In genomic region chr9:120392711-120393110, GRCh38 we compare ENCODE assay signal across 20 cellular contexts.
A peak's percentile ranks its signal among the peaks of the same experiment; 100 is the strongest.
DNase-seq lines count a peak whose midpoint lies in the region; ATAC-seq and TF ChIP-seq lines count a peak whose summit lies in the region.
"Had no signal": no experiment of that assay in that cellular context is flagged by ENCODE, and none has a peak within 500 bp of the region (broad histone marks: within the 10 kb centered on the region; RNA-seq: fewer than 3 reads in every experiment).

No MANE protein-coding gene starts in this region.

- peaks cover 23 to 94% (median 36%) of the 10 kb centered on the region in 4 donors for H3K36me3 ChIP-seq in sigmoid colon

- no peak overlapping the region for H3K4me3 ChIP-seq in sigmoid colon
- H3K4me3 ChIP-seq: GM12878, Peyer's patch had no signal

- H3K9me3 ChIP-seq in sigmoid colon = no peaks in the 10 kb centered on the region
- H3K9me3 ChIP-seq: Peyer's patch had no signal

- intact Hi-C loops in sigmoid colon (cut with DNase I) = no loop called here

- H3K4me3 Mint-ChIP-seq in activated T-cell treated with anti-CD3 and anti-CD28 coated beads, Interleukin-2, amount 50 U/mL, for 72 hours = no peak overlapping the region
- no peak overlapping the region for H3K4me3 Mint-ChIP-seq in activated T-cell treated with anti-CD3 and anti-CD28 coated beads, Interleukin-2, amount 50 U/mL, for 4 hours
- H3K4me3 Mint-ChIP-seq in activated naive CD8-positive, alpha-beta T cell treated with anti-CD3 and anti-CD28 coated beads for 36 hours = no peak overlapping the region
- H3K4me3 Mint-ChIP-seq in naive B cell = no peak overlapping the region

- peak overlapping the region; percentile 18 for H3K27ac Mint-ChIP-seq in activated T-cell treated with anti-CD3 and anti-CD28 coated beads, Interleukin-2, amount 50 U/mL, for 72 hours
- H3K27ac Mint-ChIP-seq in activated naive CD8-positive, alpha-beta T cell treated with anti-CD3 and anti-CD28 coated beads for 36 hours = peak overlapping the region; percentile 23
- H3K27ac Mint-ChIP-seq in naive B cell = peak overlapping the region in 4 of 6 donors; percentile 17 to 86 (median 67)

- H3K27me3 Mint-ChIP-seq in activated T-cell treated with anti-CD3 and anti-CD28 coated beads, Interleukin-2, amount 50 U/mL, for 72 hours (ENCODE audit: low read depth) = no peaks in the 10 kb centered on the region
- H3K27me3 Mint-ChIP-seq in activated T-cell treated with anti-CD3 and anti-CD28 coated beads, Interleukin-2, amount 50 U/mL, for 4 hours (ENCODE audit: low read depth) = no peaks in the 10 kb centered on the region
- no peaks in the 10 kb centered on the region for H3K27me3 Mint-ChIP-seq in activated naive CD8-positive, alpha-beta T cell treated with anti-CD3 and anti-CD28 coated beads for 36 hours
- no peaks in the 10 kb centered on the region for H3K27me3 Mint-ChIP-seq in naive B cell

- WGBS in sigmoid colon, 2 donors = 94 to 96% methylated on average over 8 of the region's 8 CpGs

- H3K4me1 ChIP-seq in sigmoid colon = no peaks in the 10 kb centered on the region
- H3K4me1 ChIP-seq: Peyer's patch had no signal

- DNase-seq in activated T-cell treated with anti-CD3 and anti-CD28 coated beads, Interleukin-2, amount 50 U/mL, for 72 hours = no peak
- no peak for DNase-seq in activated T-cell treated with anti-CD3 and anti-CD28 coated beads, Interleukin-2, amount 50 U/mL, for 4 hours
- no peak for DNase-seq in activated naive CD8-positive, alpha-beta T cell treated with anti-CD3 and anti-CD28 coated beads for 36 hours
- DNase-seq in naive B cell = no peak
- peak; percentile 27 for DNase-seq in sigmoid colon
- DNase-seq: DMS 273 treated with DMSO at 0.1 percent for 48 hours, GDM1, GOT3, Karpas-422, NCI-H1105, NCI-H1694, NCI-H2107, NCI-H2227 treated with DMSO at 0.1 percent for 48 hours, NCI-H524 treated with DMSO at 0.1 percent for 48 hours, Peyer's patch had no signal

- no peak overlapping the region for H3K27ac ChIP-seq in sigmoid colon
- H3K27ac ChIP-seq: Peyer's patch had no signal

- no peak for TF ChIP-seq CTCF in sigmoid colon (IDR thresholded peaks at IDR 0.05)

- peaks cover 33% of the 10 kb centered on the region for H3K4me1 Mint-ChIP-seq in activated T-cell treated with anti-CD3 and anti-CD28 coated beads, Interleukin-2, amount 50 U/mL, for 72 hours (ENCODE audit: low read depth)
- H3K4me1 Mint-ChIP-seq in activated T-cell treated with anti-CD3 and anti-CD28 coated beads, Interleukin-2, amount 50 U/mL, for 4 hours (ENCODE audit: low read depth) = peaks cover 24% of the 10 kb centered on the region
- peaks cover 28% of the 10 kb centered on the region for H3K4me1 Mint-ChIP-seq in activated naive CD8-positive, alpha-beta T cell treated with anti-CD3 and anti-CD28 coated beads for 36 hours
- peaks cover 0 to 6% (median 0%) of the 10 kb centered on the region in 3 donors for H3K4me1 Mint-ChIP-seq in naive B cell

- no peaks in the 10 kb centered on the region for H3K27me3 ChIP-seq in sigmoid colon
- H3K27me3 ChIP-seq: Peyer's patch had no signal

- no peak for TF ChIP-seq POLR2A in sigmoid colon (IDR thresholded peaks at IDR 0.05)

- ATAC-seq in activated T-cell treated with anti-CD3 and anti-CD28 coated beads, Interleukin-2, amount 50 U/mL, for 72 hours (replicated peaks in 1 of 2) = no peak
- ATAC-seq in activated T-cell treated with anti-CD3 and anti-CD28 coated beads, Interleukin-2, amount 50 U/mL, for 4 hours = no peak
- ATAC-seq in naive B cell (ENCODE audit: low read depth in 2 of 2) = no peak
- no peak for ATAC-seq in HG03520 (IDR thresholded peaks at IDR 0.05; ENCODE audit: unreplicated experiment)
- no peak for ATAC-seq in GM21526 (IDR thresholded peaks at IDR 0.05; ENCODE audit: low FRiP score, unreplicated experiment)
- ATAC-seq in HG03565 (IDR thresholded peaks at IDR 0.05; ENCODE audit: unreplicated experiment) = no peak
- ATAC-seq: GM12878, Right ventricle myocardium inferior had no signal

- no peaks in the 10 kb centered on the region for H3K9me3 Mint-ChIP-seq in activated T-cell treated with anti-CD3 and anti-CD28 coated beads, Interleukin-2, amount 50 U/mL, for 72 hours
- no peaks in the 10 kb centered on the region for H3K9me3 Mint-ChIP-seq in activated T-cell treated with anti-CD3 and anti-CD28 coated beads, Interleukin-2, amount 50 U/mL, for 4 hours
- no peaks in the 10 kb centered on the region for H3K9me3 Mint-ChIP-seq in activated naive CD8-positive, alpha-beta T cell treated with anti-CD3 and anti-CD28 coated beads for 36 hours
- H3K9me3 Mint-ChIP-seq in naive B cell = no peaks in the 10 kb centered on the region

- H3K36me3 Mint-ChIP-seq in activated T-cell treated with anti-CD3 and anti-CD28 coated beads, Interleukin-2, amount 50 U/mL, for 72 hours (ENCODE audit: insufficient read depth in 2 of 2) = peaks cover 9 to 19% of the 10 kb centered on the region in 2 donors
- H3K36me3 Mint-ChIP-seq in activated T-cell treated with anti-CD3 and anti-CD28 coated beads, Interleukin-2, amount 50 U/mL, for 4 hours (ENCODE audit: insufficient read depth) = peaks cover 42% of the 10 kb centered on the region
- H3K36me3 Mint-ChIP-seq in activated naive CD8-positive, alpha-beta T cell treated with anti-CD3 and anti-CD28 coated beads for 36 hours = peaks cover 23% of the 10 kb centered on the region
- peaks cover 38 to 39% of the 10 kb centered on the region in 2 donors for H3K36me3 Mint-ChIP-seq in naive B cell

- no peak for TF ChIP-seq EP300 in sigmoid colon (IDR thresholded peaks at IDR 0.05)
